Comparison of ENCODE assay signal across 8 cellular contexts in the genomic region with DNA sequence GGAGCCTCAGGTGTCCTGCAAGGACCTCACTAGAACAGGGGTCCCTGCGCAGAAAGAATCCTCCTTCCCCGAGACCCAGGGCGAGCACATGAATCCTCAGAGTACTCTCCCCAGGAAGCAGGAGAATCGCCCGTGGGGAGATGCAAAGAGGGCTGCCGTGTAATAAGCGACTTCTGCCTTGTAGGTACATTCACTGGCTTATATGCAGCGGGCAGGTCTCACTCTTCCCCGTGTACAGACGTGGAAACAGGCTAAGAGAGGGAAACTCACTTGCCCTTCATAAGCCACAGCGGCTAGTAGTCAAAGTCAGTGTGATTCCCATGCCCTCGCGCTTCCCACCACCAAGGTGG. TPM values are rescaled to one million over a fixed set of nuclear protein-coding genes. Genes with fewer than 3 reads are reported as not detected.
DNase-seq lines count a peak whose midpoint lies in the region; ATAC-seq, FAIRE-seq and TF ChIP-seq lines count a peak whose summit lies in the region.

No MANE protein-coding gene starts in this region.

- CTCF ChIA-PET in CD4-positive, alpha-beta T cell (lab: Charles Lee) = interaction anchor here (1.7 to 2.5 kb wide), 2 partner anchors 10 to 69 kb away, joined by 7 to 24 read pairs; no protein-coding TSS in a partner anchor

- H2AFZ ChIP-seq in keratinocyte (ENCODE audit: control insufficient read depth, low read length) = peak overlapping the region; percentile 89

- H3K36me3 Mint-ChIP-seq in CD4-positive, alpha-beta T cell (ENCODE audit: low read depth) = no peaks in the 10 kb centered on the region
- peaks cover 22% of the 10 kb centered on the region for H3K36me3 Mint-ChIP-seq in activated T-helper 2 cell treated with anti-CD3 and anti-CD28 coated beads, Interferon-gamma antibody, Interleukin-2, Interleukin-4, amounts not matched to agents 10 μg/mL and 5 μg/mL and 100 μg/mL, durations not matched to agents 14 hours and 24 hours and 36 hours (ENCODE audit: low read depth)

- ATAC-seq in CD4-positive, alpha-beta T cell (ENCODE audit: poor library complexity) = peak; percentile 18
- ATAC-seq in HG02852 (IDR thresholded peaks at IDR 0.05; ENCODE audit: unreplicated experiment) = peak; percentile 7

- H3K9ac ChIP-seq in keratinocyte (ENCODE audit: control insufficient read depth, extremely low read depth, insufficient read depth, low read length) = peak overlapping the region; percentile 79

- DNase-seq in CD4-positive, alpha-beta T cell = no peak
- DNase-seq in activated T-helper 2 cell treated with anti-CD3 and anti-CD28 coated beads, Interferon-gamma antibody, Interleukin-2, Interleukin-4, amounts not matched to agents 10 μg/mL and 5 μg/mL and 100 μg/mL, durations not matched to agents 14 hours and 24 hours and 36 hours (ENCODE audit: low spot score) = no peak
- DNase-seq in keratinocyte (ENCODE audit: low read depth, low spot score) (no peak), suprapubic skin (ENCODE audit: low spot score in 2 of 2) (no peak), NCI-H1105 (lab: John Stamatoyannopoulos, UW) (no peak), RKO (ENCODE audit: low spot score) (no peak), occipital lobe (lab: John Stamatoyannopoulos, UW) (no peak)

- H3K4me1 Mint-ChIP-seq in CD4-positive, alpha-beta T cell (ENCODE audit: low read depth) = peaks cover 30% of the 10 kb centered on the region
- peaks cover 33% of the 10 kb centered on the region for H3K4me1 Mint-ChIP-seq in activated T-helper 2 cell treated with anti-CD3 and anti-CD28 coated beads, Interferon-gamma antibody, Interleukin-2, Interleukin-4, amounts not matched to agents 10 μg/mL and 5 μg/mL and 100 μg/mL, durations not matched to agents 14 hours and 24 hours and 36 hours (ENCODE audit: low read depth)

- peaks cover 9% of the 10 kb centered on the region for H3K79me2 ChIP-seq in keratinocyte (ENCODE audit: control insufficient read depth, insufficient read depth, low read length)

- whole genome bisulfite sequencing in suprapubic skin = 2% methylated on average over 11 of the region's 13 CpGs

- H4K20me1 ChIP-seq in keratinocyte (ENCODE audit: control insufficient read depth, extremely low read depth, insufficient read depth, low read length) = no peaks in the 10 kb centered on the region

- H3K4me3 ChIP-seq in keratinocyte (ENCODE audit: control insufficient read depth in 2 of 3, extremely low read depth in 1 of 3, insufficient read depth in 2 of 3, low read depth in 1 of 3, low read length in 3 of 3) = peak overlapping the region; percentile 55 to 98 (median 75)
- peak overlapping the region; percentile 48 for H3K4me3 ChIP-seq in suprapubic skin

- H3K4me2 ChIP-seq in keratinocyte (ENCODE audit: control insufficient read depth, extremely low read depth, insufficient read depth, low read depth, low read length) = peak overlapping the region; percentile 100

- FAIRE-seq in keratinocyte (lab: Jason Lieb, UNC) = no peak

- H3K27me3 Mint-ChIP-seq in CD4-positive, alpha-beta T cell = peaks cover 17% of the 10 kb centered on the region
- H3K27me3 Mint-ChIP-seq in activated T-helper 2 cell treated with anti-CD3 and anti-CD28 coated beads, Interferon-gamma antibody, Interleukin-2, Interleukin-4, amounts not matched to agents 10 μg/mL and 5 μg/mL and 100 μg/mL, durations not matched to agents 14 hours and 24 hours and 36 hours (ENCODE audit: low read depth) = no peaks in the 10 kb centered on the region

- no peak overlapping the region for H3K27ac Mint-ChIP-seq in CD4-positive, alpha-beta T cell
- peak overlapping the region; percentile 88 for H3K27ac Mint-ChIP-seq in activated T-helper 2 cell treated with anti-CD3 and anti-CD28 coated beads, Interferon-gamma antibody, Interleukin-2, Interleukin-4, amounts not matched to agents 10 μg/mL and 5 μg/mL and 100 μg/mL, durations not matched to agents 14 hours and 24 hours and 36 hours

- TF ChIP-seq CTCF in CD4-positive, alpha-beta T cell (IDR thresholded peaks at IDR 0.05) = no peak
- TF ChIP-seq CTCF in keratinocyte (optimal IDR thresholded peaks at IDR 0.05 in 1 of 3, IDR thresholded peaks at IDR 0.05 in 1 of 3, conservative IDR thresholded peaks at IDR 0.05 in 1 of 3; ENCODE audit: extremely low read depth in 1 of 3, insufficient read depth in 2 of 3, low read length in 3 of 3) (no peak), suprapubic skin (IDR thresholded peaks at IDR 0.05) (no peak)

- no peak for TF ChIP-seq EP300 in suprapubic skin (IDR thresholded peaks at IDR 0.05)

- no peaks in the 10 kb centered on the region for H3K9me3 ChIP-seq in CD4-positive, alpha-beta T cell (ENCODE audit: control insufficient read depth, low read length)
- H3K9me3 ChIP-seq in keratinocyte (ENCODE audit: control insufficient read depth, low read depth, low read length) (no peaks in the 10 kb centered on the region), suprapubic skin (no peaks in the 10 kb centered on the region)

- no peak for TF ChIP-seq POLR2A in suprapubic skin (IDR thresholded peaks at IDR 0.05)

- dilution Hi-C loops in keratinocyte (cut with MboI; ENCODE audit: extremely low pct_ligation_motif_present, low sequenced_read_pairs) = no loop called here

- peaks cover 10% of the 10 kb centered on the region for H3K4me1 ChIP-seq in keratinocyte (ENCODE audit: control insufficient read depth, extremely low read depth, insufficient read depth, low read length)
- H3K4me1 ChIP-seq in suprapubic skin = peaks cover 24% of the 10 kb centered on the region

- H3K36me3 ChIP-seq in keratinocyte (ENCODE audit: control insufficient read depth in 2 of 2, extremely low read depth in 1 of 2, insufficient read depth in 2 of 2, low read length in 2 of 2) = peaks cover 2 to 9% of the 10 kb centered on the region in 2 experiments
- H3K36me3 ChIP-seq in suprapubic skin = no peaks in the 10 kb centered on the region

- H3K9me1 ChIP-seq in keratinocyte (ENCODE audit: control insufficient read depth, extremely low read depth, insufficient read depth, low read length) = no peaks in the 10 kb centered on the region

- H3K4me3 Mint-ChIP-seq in CD4-positive, alpha-beta T cell = peak overlapping the region; percentile 86
- peak overlapping the region; percentile 94 for H3K4me3 Mint-ChIP-seq in activated T-helper 2 cell treated with anti-CD3 and anti-CD28 coated beads, Interferon-gamma antibody, Interleukin-2, Interleukin-4, amounts not matched to agents 10 μg/mL and 5 μg/mL and 100 μg/mL, durations not matched to agents 14 hours and 24 hours and 36 hours (ENCODE audit: low read depth)

- intact Hi-C loops in CD4-positive, alpha-beta T cell (cut with DNase I, micrococcal nuclease) = loop anchor here (1.0 to 10.0 kb wide), 4 partner anchors 10 to 660 kb away; partner anchors contain the start of genes PLEKHO2 (in 2 of the 2) and PPIB (in 1 of the 2)
- intact Hi-C loops in activated T-helper 2 cell treated with anti-CD3 and anti-CD28 coated beads, Interferon-gamma antibody, Interleukin-2, Interleukin-4, amounts not matched to agents 10 μg/mL and 5 μg/mL and 100 μg/mL, durations not matched to agents 14 hours and 24 hours and 36 hours (cut with micrococcal nuclease) = loop anchor here (1.0 to 10.0 kb wide), 4 partner anchors 10 to 480 kb away; partner anchors contain the start of genes PLEKHO2 and RNU5B-1

- peaks cover 5% of the 10 kb centered on the region for H3K27me3 ChIP-seq in CD4-positive, alpha-beta T cell (ENCODE audit: control insufficient read depth, insufficient read depth, low read length)
- H3K27me3 ChIP-seq in keratinocyte (ENCODE audit: control insufficient read depth, extremely low read depth, insufficient read depth, low read length) (no peaks in the 10 kb centered on the region), suprapubic skin (peaks cover 5% of the 10 kb centered on the region)

- POLR2A ChIA-PET in CD4-positive, alpha-beta T cell (lab: Charles Lee) = interaction anchor here (1.0 to 2.6 kb wide), 7 partner anchors 10 to 437 kb away, joined by 3 to 47 read pairs (median 4); partner anchors contain the start of genes PLEKHO2 and TRIP4

- H3K9me3 Mint-ChIP-seq in CD4-positive, alpha-beta T cell = no peaks in the 10 kb centered on the region
- H3K9me3 Mint-ChIP-seq in activated T-helper 2 cell treated with anti-CD3 and anti-CD28 coated beads, Interferon-gamma antibody, Interleukin-2, Interleukin-4, amounts not matched to agents 10 μg/mL and 5 μg/mL and 100 μg/mL, durations not matched to agents 14 hours and 24 hours and 36 hours = no peaks in the 10 kb centered on the region

- no peak overlapping the region for H3K27ac ChIP-seq in CD4-positive, alpha-beta T cell (ENCODE audit: low read depth, low read length)
- H3K27ac ChIP-seq in keratinocyte (ENCODE audit: control insufficient read depth, insufficient read depth, low read length) = peak overlapping the region; percentile 61
- H3K27ac ChIP-seq in suprapubic skin = no peak overlapping the region

RNA-seq across cellular contexts. Expression of gene PIF1, which starts 0.4 kb away (rescaled TPM):
- under 1 TPM; 0.22 to 0.27 TPM for total RNA-seq in CD4-positive, alpha-beta T cell
- 28.1 and 29.2 TPM in 2 replicates for total RNA-seq in activated T-helper 2 cell treated with anti-CD3 and anti-CD28 coated beads, Interferon-gamma antibody, Interleukin-2, Interleukin-4, amounts not matched to agents 10 μg/mL and 5 μg/mL and 100 μg/mL, durations not matched to agents 14 hours and 24 hours and 36 hours
- polyA plus RNA-seq in keratinocyte = 2.3 to 7.6 TPM (median 6.2 TPM) in 3 replicates
- polyA plus RNA-seq in keratinocyte (2011; ENCODE audit: low read depth) = not detected
- polyA plus RNA-seq in keratinocyte (2011; cell fraction: cytosol; rRNA removed) = 0.44 and 0.75 TPM in 2 replicates
- polyA plus RNA-seq in keratinocyte (2011; cell fraction: nucleus; rRNA removed) = 7.1 and 7.3 TPM in 2 replicates
- 4.9 TPM in 1 of 2 replicates, not detected in the other for polyA plus RNA-seq in keratinocyte (2012; ENCODE audit: low replicate concordance)
- 1.1 to 9.9 TPM (median 3.0 TPM) in 3 replicates for polyA minus RNA-seq in keratinocyte
- polyA minus RNA-seq in keratinocyte (2011; cell fraction: cytosol; rRNA and poly(A)+ RNA removed) = 6.9 TPM
- polyA minus RNA-seq in keratinocyte (2011; cell fraction: nucleus; rRNA and poly(A)+ RNA removed) = 0.63 and 1.4 TPM in 2 replicates
- 1 to 10 TPM in 3 of 4 donors, under 1 TPM in 1; 0.42 to 5.9 (median 1.5) TPM for total RNA-seq in suprapubic skin
- 0.47 TPM for total RNA-seq in occipital lobe

RNA-seq across cellular contexts. Expression of gene PLEKHO2, which starts 16.7 kb away (rescaled TPM):
- 1 to 10 TPM; 5.6 to 5.9 TPM for total RNA-seq in CD4-positive, alpha-beta T cell
- total RNA-seq in activated T-helper 2 cell treated with anti-CD3 and anti-CD28 coated beads, Interferon-gamma antibody, Interleukin-2, Interleukin-4, amounts not matched to agents 10 μg/mL and 5 μg/mL and 100 μg/mL, durations not matched to agents 14 hours and 24 hours and 36 hours = 15.3 and 17.0 TPM in 2 replicates
- polyA plus RNA-seq in keratinocyte = 8.8 to 12.0 TPM (median 11.2 TPM) in 3 replicates
- polyA plus RNA-seq in keratinocyte (2011; ENCODE audit: low read depth) = 1.0 TPM
- 8.1 and 9.4 TPM in 2 replicates for polyA plus RNA-seq in keratinocyte (2011; cell fraction: cytosol; rRNA removed)
- polyA plus RNA-seq in keratinocyte (2011; cell fraction: nucleus; rRNA removed) = 14.6 and 17.0 TPM in 2 replicates
- polyA plus RNA-seq in keratinocyte (2012; ENCODE audit: low replicate concordance) = 4.9 and 11.6 TPM in 2 replicates
- 11.8 to 17.8 TPM (median 12.1 TPM) in 3 replicates for polyA minus RNA-seq in keratinocyte
- 11.7 TPM for polyA minus RNA-seq in keratinocyte (2011; cell fraction: cytosol; rRNA and poly(A)+ RNA removed)
- polyA minus RNA-seq in keratinocyte (2011; cell fraction: nucleus; rRNA and poly(A)+ RNA removed) = 11.0 and 13.6 TPM in 2 replicates
- total RNA-seq in suprapubic skin (10 to 100 TPM in 1 of 4 donors, 1 to 10 TPM in 3; 6.7 to 13.8 (median 8.0) TPM), occipital lobe (6.7 TPM)

RNA-seq across cellular contexts. Expression of gene RBPMS2, which starts 49.7 kb away (rescaled TPM):
- total RNA-seq in CD4-positive, alpha-beta T cell = not detected
- 0.09 TPM in 2 replicates for total RNA-seq in activated T-helper 2 cell treated with anti-CD3 and anti-CD28 coated beads, Interferon-gamma antibody, Interleukin-2, Interleukin-4, amounts not matched to agents 10 μg/mL and 5 μg/mL and 100 μg/mL, durations not matched to agents 14 hours and 24 hours and 36 hours
- not detected in 3 replicates for polyA plus RNA-seq in keratinocyte
- not detected for polyA plus RNA-seq in keratinocyte (2011; ENCODE audit: low read depth)
- polyA plus RNA-seq in keratinocyte (2011; cell fraction: cytosol; rRNA removed) = not detected in 2 replicates
- polyA plus RNA-seq in keratinocyte (2011; cell fraction: nucleus; rRNA removed) = not detected in 2 replicates
- not detected in 2 replicates for polyA plus RNA-seq in keratinocyte (2012; ENCODE audit: low replicate concordance)
- not detected in 3 replicates for polyA minus RNA-seq in keratinocyte
- polyA minus RNA-seq in keratinocyte (2011; cell fraction: cytosol; rRNA and poly(A)+ RNA removed) = not detected
- not detected in 2 replicates for polyA minus RNA-seq in keratinocyte (2011; cell fraction: nucleus; rRNA and poly(A)+ RNA removed)
- total RNA-seq in suprapubic skin (1 to 10 TPM in 1 of 4 donors, under 1 TPM in 3; 0.68 to 1.1 (median 0.79) TPM), occipital lobe (not detected)
